In genomic region chr1:212638419-212639151, GRCh38 we compare ENCODE assay signal across 13 cellular contexts. TPM values are rescaled to one million over a fixed set of nuclear protein-coding genes. Genes with fewer than 3 reads are reported as not detected.
DNase-seq lines count a peak whose midpoint lies in the region; ATAC-seq and TF ChIP-seq lines count a peak whose summit lies in the region.
"Had no signal": no experiment of that assay in that cellular context is flagged by ENCODE, and none has a peak within 500 bp of the region (broad histone marks: within the 10 kb centered on the region; RNA-seq: fewer than 3 reads in every experiment).

No MANE protein-coding gene starts in this region.

- H3K9me3 ChIP-seq in cardiac muscle cell (ENCODE audit: low read depth) (no peaks in the 10 kb centered on the region), skeletal muscle tissue (ENCODE audit: control insufficient read depth in 3 of 3, low read length in 3 of 3) (peaks cover 0 to 3% (median 0%) of the 10 kb centered on the region in 3 donors), Caco-2 (0 out of 2 replicates have a peak, but pooled peaks cover 8% of the 10 kb centered on the region)

- POLR2A ChIA-PET in Caco-2 (lab: Charles Lee), result no interaction called here

- H3K9me3 Mint-ChIP-seq in Caco-2 (ENCODE audit: unreplicated experiment) (peaks cover 13% of the 10 kb centered on the region), endothelial cell (ENCODE audit: unreplicated experiment) (no peaks in the 10 kb centered on the region)
- peaks cover 3% of the 10 kb centered on the region for H3K9me3 Mint-ChIP-seq in stimulated activated effector memory CD8-positive, alpha-beta T cell treated with anti-CD3 and anti-CD28 coated beads, Interleukin-12 subunit alpha, Interleukin-12 subunit beta, amount 100 ng/mL, for 72 hours

- H3K27ac ChIP-seq in cardiac muscle cell (peak overlapping the region; percentile 78), skeletal muscle tissue (ENCODE audit: low read depth, low read length) (peak overlapping the region; percentile 83)

- H3K27me3 Mint-ChIP-seq in Caco-2 (ENCODE audit: insufficient read depth, unreplicated experiment) (peaks cover 13% of the 10 kb centered on the region), endothelial cell (ENCODE audit: unreplicated experiment) (peaks cover 4% of the 10 kb centered on the region)

- TF ChIP-seq CTCF in cardiac muscle cell (IDR thresholded peaks at IDR 0.05; ENCODE audit: low read depth, low read length) (no peak), Caco-2 (IDR thresholded peaks at IDR 0.05; ENCODE audit: insufficient read depth in 1 of 2, low read depth in 1 of 2, low read length in 1 of 2, severe bottlenecking in 1 of 2, unreplicated experiment in 1 of 2) (no peak), endothelial cell (IDR thresholded peaks at IDR 0.05; ENCODE audit: unreplicated experiment) (no peak)

- H3K27ac Mint-ChIP-seq in Caco-2 (ENCODE audit: unreplicated experiment) (no peak overlapping the region), endothelial cell (ENCODE audit: unreplicated experiment) (no peak overlapping the region)
- H3K27ac Mint-ChIP-seq in stimulated activated effector memory CD8-positive, alpha-beta T cell treated with anti-CD3 and anti-CD28 coated beads, Interleukin-12 subunit alpha, Interleukin-12 subunit beta, amount 100 ng/mL, for 72 hours, result no peak overlapping the region

- H3K9ac ChIP-seq in skeletal muscle tissue (ENCODE audit: low read depth in 1 of 3, low read length in 3 of 3), result peak overlapping the region in 2 of 3 donors; percentile 58 to 72

- BruUV-seq in Caco-2 (replicated peaks; lab: Mats Ljungman, UMichigan), result no TSS peak

- H3K36me3 Mint-ChIP-seq in Caco-2 (ENCODE audit: insufficient read depth, unreplicated experiment) (no peaks in the 10 kb centered on the region), endothelial cell (ENCODE audit: low read depth, unreplicated experiment) (peaks cover 4% of the 10 kb centered on the region)
- H3K36me3 Mint-ChIP-seq in stimulated activated effector memory CD8-positive, alpha-beta T cell treated with anti-CD3 and anti-CD28 coated beads, Interleukin-12 subunit alpha, Interleukin-12 subunit beta, amount 100 ng/mL, for 72 hours, result no peaks in the 10 kb centered on the region

- H3K36me3 ChIP-seq in cardiac muscle cell, result no peaks in the 10 kb centered on the region
- no peaks in the 10 kb centered on the region for H3K36me3 ChIP-seq in skeletal muscle tissue (ENCODE audit: control insufficient read depth in 3 of 3, insufficient read depth in 3 of 3, low read length in 3 of 3)
- no peaks in the 10 kb centered on the region for H3K36me3 ChIP-seq in Caco-2 (ENCODE audit: control insufficient read depth, insufficient read depth, low read length)

- intact Hi-C loops in Caco-2 (cut with micrococcal nuclease; ENCODE audit: unreplicated experiment), result no loop called here

- CTCF ChIA-PET in Caco-2 (lab: Charles Lee), result no interaction called here

- ATAC-seq in HG03520 (IDR thresholded peaks at IDR 0.05; ENCODE audit: unreplicated experiment), result no peak
- no peak for ATAC-seq in stimulated activated effector memory CD8-positive, alpha-beta T cell treated with anti-CD3 and anti-CD28 coated beads, Interleukin-12 subunit alpha, Interleukin-12 subunit beta, amount 100 ng/mL, for 72 hours

- H3K4me3 ChIP-seq in cardiac muscle cell, result no peak overlapping the region
- H3K4me3 ChIP-seq in skeletal muscle tissue (ENCODE audit: low read length in 3 of 3), result peak overlapping the region in 2 of 3 donors; percentile 12 to 56
- no peak overlapping the region for H3K4me3 ChIP-seq in Caco-2 (ENCODE audit: low read depth, low read length)

- no peaks in the 10 kb centered on the region for H3K4me1 Mint-ChIP-seq in Caco-2 (ENCODE audit: low read depth, unreplicated experiment)
- peaks cover 14% of the 10 kb centered on the region for H3K4me1 Mint-ChIP-seq in endothelial cell (ENCODE audit: unreplicated experiment)
- H3K4me1 Mint-ChIP-seq in stimulated activated effector memory CD8-positive, alpha-beta T cell treated with anti-CD3 and anti-CD28 coated beads, Interleukin-12 subunit alpha, Interleukin-12 subunit beta, amount 100 ng/mL, for 72 hours, result peaks cover 24% of the 10 kb centered on the region

- H3K4me3 Mint-ChIP-seq in Caco-2 (ENCODE audit: unreplicated experiment) (no peak overlapping the region), endothelial cell (ENCODE audit: unreplicated experiment) (no peak overlapping the region)
- no peak overlapping the region for H3K4me3 Mint-ChIP-seq in stimulated activated effector memory CD8-positive, alpha-beta T cell treated with anti-CD3 and anti-CD28 coated beads, Interleukin-12 subunit alpha, Interleukin-12 subunit beta, amount 100 ng/mL, for 72 hours

- DNase-seq in ELF-1 (ENCODE audit: low read depth, low spot score) (peak; percentile 27), UCSD-AML1 (lab: John Stamatoyannopoulos, UW; ENCODE audit: unreplicated experiment) (peak; percentile 31), cardiac muscle cell (ENCODE audit: low read depth in 1 of 2, low spot score in 1 of 2) (peak; percentile 37 to 82), Caco-2 (no peak), endothelial cell (ENCODE audit: low spot score) (no peak)
- DNase-seq in stimulated activated effector memory CD8-positive, alpha-beta T cell treated with anti-CD3 and anti-CD28 coated beads, Interleukin-12 subunit alpha, Interleukin-12 subunit beta, amount 100 ng/mL, for 72 hours (ENCODE audit: low spot score in 2 of 2), result no peak
- DNase-seq: activated CD4-positive, alpha-beta T cell treated with anti-CD3 and anti-CD28 coated beads for 1 hour; activated gamma-delta T cell treated with Interleukin-2 at 50 U/mL for 16 hours; DMS79 treated with DMSO at 0.1 percent for 48 hours; effector memory CD4-positive, alpha-beta T cell; NCI-H1105 had no signal

- no peaks in the 10 kb centered on the region for H3K27me3 ChIP-seq in cardiac muscle cell
- no peaks in the 10 kb centered on the region for H3K27me3 ChIP-seq in skeletal muscle tissue (ENCODE audit: control insufficient read depth in 3 of 3, insufficient read depth in 3 of 3, low read length in 3 of 3)
- no peaks in the 10 kb centered on the region for H3K27me3 ChIP-seq in Caco-2 (replicated peaks; ENCODE audit: control insufficient read depth, insufficient read depth, low read length)

- peaks cover 33% of the 10 kb centered on the region for H3K4me1 ChIP-seq in cardiac muscle cell (ENCODE audit: low read depth)
- peaks cover 17 to 36% (median 25%) of the 10 kb centered on the region in 3 donors for H3K4me1 ChIP-seq in skeletal muscle tissue (ENCODE audit: control insufficient read depth in 3 of 3, insufficient read depth in 3 of 3, low read length in 3 of 3)
- no peaks in the 10 kb centered on the region for H3K4me1 ChIP-seq in Caco-2

RNA-seq across cellular contexts. Expression of gene ATF3, which starts 30.0 kb away (rescaled TPM):
- total RNA-seq in cardiac muscle cell (5.4 and 14.2 TPM in 2 replicates), skeletal muscle tissue (4.7 TPM), Caco-2 (2022) (21.8 and 25.8 TPM in 2 replicates), endothelial cell (ENCODE audit: unreplicated experiment) (1.8 TPM)
- 8.2 and 9.9 TPM in 2 replicates for polyA plus RNA-seq in cardiac muscle cell

Comparison
In these comparisons a context has a peak if more than half of its experiments do, and no peak if none do; other contexts are left out.
1. DNase-seq: peak in ELF-1 (single experiment), UCSD-AML1 (single experiment) and cardiac muscle cell (2 of 2); none in Caco-2 (0 of 2), endothelial cell (single experiment) and stimulated activated effector memory CD8-positive, alpha-beta T cell treated with anti-CD3 and anti-CD28 coated beads, Interleukin-12 subunit alpha, Interleukin-12 subunit beta, amount 100 ng/mL, for 72 hours (0 of 2).
2. H3K4me3 ChIP-seq: peak in skeletal muscle tissue (2 of 3); none in cardiac muscle cell (single experiment) and Caco-2 (single experiment).